Comparison of ENCODE assay signal across 1 cellular context in genomic region chr15:80264031-80264430, GRCh38.
TF ChIP-seq lines count a peak whose summit lies in the region.

No MANE protein-coding gene starts in this region.

TF ChIP-seq in H1, 55 proteins besides CTCF, POLR2A, EP300 and RAD21 (continued from another document):
- TF ChIP-seq, protein P1, sequence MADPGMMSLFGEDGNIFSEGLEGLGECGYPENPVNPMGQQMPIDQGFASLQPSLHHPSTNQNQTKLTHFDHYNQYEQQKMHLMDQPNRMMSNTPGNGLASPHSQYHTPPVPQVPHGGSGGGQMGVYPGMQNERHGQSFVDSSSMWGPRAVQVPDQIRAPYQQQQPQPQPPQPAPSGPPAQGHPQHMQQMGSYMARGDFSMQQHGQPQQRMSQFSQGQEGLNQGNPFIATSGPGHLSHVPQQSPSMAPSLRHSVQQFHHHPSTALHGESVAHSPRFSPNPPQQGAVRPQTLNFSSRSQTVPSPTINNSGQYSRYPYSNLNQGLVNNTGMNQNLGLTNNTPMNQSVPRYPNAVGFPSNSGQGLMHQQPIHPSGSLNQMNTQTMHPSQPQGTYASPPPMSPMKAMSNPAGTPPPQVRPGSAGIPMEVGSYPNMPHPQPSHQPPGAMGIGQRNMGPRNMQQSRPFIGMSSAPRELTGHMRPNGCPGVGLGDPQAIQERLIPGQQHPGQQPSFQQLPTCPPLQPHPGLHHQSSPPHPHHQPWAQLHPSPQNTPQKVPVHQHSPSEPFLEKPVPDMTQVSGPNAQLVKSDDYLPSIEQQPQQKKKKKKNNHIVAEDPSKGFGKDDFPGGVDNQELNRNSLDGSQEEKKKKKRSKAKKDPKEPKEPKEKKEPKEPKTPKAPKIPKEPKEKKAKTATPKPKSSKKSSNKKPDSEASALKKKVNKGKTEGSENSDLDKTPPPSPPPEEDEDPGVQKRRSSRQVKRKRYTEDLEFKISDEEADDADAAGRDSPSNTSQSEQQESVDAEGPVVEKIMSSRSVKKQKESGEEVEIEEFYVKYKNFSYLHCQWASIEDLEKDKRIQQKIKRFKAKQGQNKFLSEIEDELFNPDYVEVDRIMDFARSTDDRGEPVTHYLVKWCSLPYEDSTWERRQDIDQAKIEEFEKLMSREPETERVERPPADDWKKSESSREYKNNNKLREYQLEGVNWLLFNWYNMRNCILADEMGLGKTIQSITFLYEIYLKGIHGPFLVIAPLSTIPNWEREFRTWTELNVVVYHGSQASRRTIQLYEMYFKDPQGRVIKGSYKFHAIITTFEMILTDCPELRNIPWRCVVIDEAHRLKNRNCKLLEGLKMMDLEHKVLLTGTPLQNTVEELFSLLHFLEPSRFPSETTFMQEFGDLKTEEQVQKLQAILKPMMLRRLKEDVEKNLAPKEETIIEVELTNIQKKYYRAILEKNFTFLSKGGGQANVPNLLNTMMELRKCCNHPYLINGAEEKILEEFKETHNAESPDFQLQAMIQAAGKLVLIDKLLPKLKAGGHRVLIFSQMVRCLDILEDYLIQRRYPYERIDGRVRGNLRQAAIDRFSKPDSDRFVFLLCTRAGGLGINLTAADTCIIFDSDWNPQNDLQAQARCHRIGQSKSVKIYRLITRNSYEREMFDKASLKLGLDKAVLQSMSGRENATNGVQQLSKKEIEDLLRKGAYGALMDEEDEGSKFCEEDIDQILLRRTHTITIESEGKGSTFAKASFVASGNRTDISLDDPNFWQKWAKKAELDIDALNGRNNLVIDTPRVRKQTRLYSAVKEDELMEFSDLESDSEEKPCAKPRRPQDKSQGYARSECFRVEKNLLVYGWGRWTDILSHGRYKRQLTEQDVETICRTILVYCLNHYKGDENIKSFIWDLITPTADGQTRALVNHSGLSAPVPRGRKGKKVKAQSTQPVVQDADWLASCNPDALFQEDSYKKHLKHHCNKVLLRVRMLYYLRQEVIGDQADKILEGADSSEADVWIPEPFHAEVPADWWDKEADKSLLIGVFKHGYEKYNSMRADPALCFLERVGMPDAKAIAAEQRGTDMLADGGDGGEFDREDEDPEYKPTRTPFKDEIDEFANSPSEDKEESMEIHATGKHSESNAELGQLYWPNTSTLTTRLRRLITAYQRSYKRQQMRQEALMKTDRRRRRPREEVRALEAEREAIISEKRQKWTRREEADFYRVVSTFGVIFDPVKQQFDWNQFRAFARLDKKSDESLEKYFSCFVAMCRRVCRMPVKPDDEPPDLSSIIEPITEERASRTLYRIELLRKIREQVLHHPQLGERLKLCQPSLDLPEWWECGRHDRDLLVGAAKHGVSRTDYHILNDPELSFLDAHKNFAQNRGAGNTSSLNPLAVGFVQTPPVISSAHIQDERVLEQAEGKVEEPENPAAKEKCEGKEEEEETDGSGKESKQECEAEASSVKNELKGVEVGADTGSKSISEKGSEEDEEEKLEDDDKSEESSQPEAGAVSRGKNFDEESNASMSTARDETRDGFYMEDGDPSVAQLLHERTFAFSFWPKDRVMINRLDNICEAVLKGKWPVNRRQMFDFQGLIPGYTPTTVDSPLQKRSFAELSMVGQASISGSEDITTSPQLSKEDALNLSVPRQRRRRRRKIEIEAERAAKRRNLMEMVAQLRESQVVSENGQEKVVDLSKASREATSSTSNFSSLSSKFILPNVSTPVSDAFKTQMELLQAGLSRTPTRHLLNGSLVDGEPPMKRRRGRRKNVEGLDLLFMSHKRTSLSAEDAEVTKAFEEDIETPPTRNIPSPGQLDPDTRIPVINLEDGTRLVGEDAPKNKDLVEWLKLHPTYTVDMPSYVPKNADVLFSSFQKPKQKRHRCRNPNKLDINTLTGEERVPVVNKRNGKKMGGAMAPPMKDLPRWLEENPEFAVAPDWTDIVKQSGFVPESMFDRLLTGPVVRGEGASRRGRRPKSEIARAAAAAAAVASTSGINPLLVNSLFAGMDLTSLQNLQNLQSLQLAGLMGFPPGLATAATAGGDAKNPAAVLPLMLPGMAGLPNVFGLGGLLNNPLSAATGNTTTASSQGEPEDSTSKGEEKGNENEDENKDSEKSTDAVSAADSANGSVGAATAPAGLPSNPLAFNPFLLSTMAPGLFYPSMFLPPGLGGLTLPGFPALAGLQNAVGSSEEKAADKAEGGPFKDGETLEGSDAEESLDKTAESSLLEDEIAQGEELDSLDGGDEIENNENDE (IDR thresholded peaks at IDR 0.05; ENCODE audit: insufficient replicate concordance, low read length): no peak
- TF ChIP-seq USF2 (IDR thresholded peaks at IDR 0.05; ENCODE audit: low read length): no peak
- TF ChIP-seq YY1 (IDR thresholded peaks at IDR 0.05; ENCODE audit: low read depth, low read length): no peak
- TF ChIP-seq SIX5 (IDR thresholded peaks at IDR 0.05; ENCODE audit: low read depth, low read length): no peak
- no peak for TF ChIP-seq RBBP5 (IDR thresholded peaks at IDR 0.05; ENCODE audit: borderline replicate concordance, low read depth, low read length)
